Comparison of ENCODE assay signal across 10 cellular contexts in the genomic region with DNA sequence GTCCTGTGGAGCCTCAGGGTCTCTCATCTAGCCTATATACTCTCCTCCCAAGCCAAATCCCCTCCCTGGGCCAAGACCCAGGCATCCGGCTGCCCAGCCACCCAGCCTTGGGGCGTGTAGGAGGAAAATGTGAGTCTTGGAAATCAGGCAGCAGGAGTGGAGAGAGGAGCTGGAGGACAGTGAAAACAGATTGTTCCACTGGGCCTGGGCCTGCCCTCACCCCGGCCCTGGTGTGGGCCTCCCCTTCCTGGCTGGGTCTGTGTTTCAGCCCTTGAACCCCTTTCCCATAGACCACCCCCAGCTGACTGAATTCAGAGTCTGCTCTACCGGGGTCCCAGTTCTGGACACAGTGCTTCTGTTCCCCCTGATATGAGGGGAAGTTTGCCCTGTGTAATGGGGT. TPM values are rescaled to one million over a fixed set of nuclear protein-coding genes. Genes with fewer than 3 reads are reported as not detected.
DNase-seq lines count a peak whose midpoint lies in the region; ATAC-seq lines count a peak whose summit lies in the region.
"Had no signal": no experiment of that assay in that cellular context is flagged by ENCODE, and none has a peak within 500 bp of the region (broad histone marks: within the 10 kb centered on the region; RNA-seq: fewer than 3 reads in every experiment).

No MANE protein-coding gene starts in this region.

- WGBS in aorta, 2 donors, result 13 to 29% methylated on average over 4 of the region's 4 CpGs

- no peaks in the 10 kb centered on the region for H3K9me3 ChIP-seq in aorta (ENCODE audit: control insufficient read depth, low read length)

- H3K36me3 ChIP-seq in aorta (ENCODE audit: control insufficient read depth in 1 of 2, insufficient read depth in 2 of 2, low read length in 1 of 2), result peaks cover 7 to 9% of the 10 kb centered on the region in 2 donors

- H3K4me3 Mint-ChIP-seq in naive thymus-derived CD8-positive, alpha-beta T cell, result peak overlapping the region; percentile 74 to 91 (median 78)

- H3K27ac ChIP-seq in aorta (ENCODE audit: low read depth in 1 of 2, low read length in 2 of 2), result peak overlapping the region in 1 of 2 donors; percentile 1

- DNase-seq in Right ventricle myocardium inferior (ENCODE audit: missing footprints) (no peak), cardiac septum (ENCODE audit: low spot score) (no peak), dermis blood vessel endothelial cell (peak; percentile 29), aorta (peak in 1 of 2 donors; percentile 46), NCI-H2107 treated with DMSO at 0.1 percent for 48 hours (lab: John Stamatoyannopoulos, UW; ENCODE audit: unreplicated experiment) (no peak)
- DNase-seq in naive thymus-derived CD8-positive, alpha-beta T cell, result peak in 1 of 10 donors; percentile 31
- DNase-seq: NCI-H510A treated with DMSO at 0.1 percent for 48 hours had no signal

- no peaks in the 10 kb centered on the region for H3K4me1 ChIP-seq in aorta (ENCODE audit: control insufficient read depth in 1 of 2, insufficient read depth in 2 of 2, low read length in 2 of 2)

- intact Hi-C loops in Right ventricle myocardium inferior (cut with DNase I) (no loop called here), cardiac septum (cut with DNase I) (no loop called here), aorta (cut with DNase I) (no loop called here)

- ATAC-seq in Right ventricle myocardium inferior (peak; percentile 0), aorta (ENCODE audit: low FRiP score) (peak; percentile 6), GM19395 (IDR thresholded peaks at IDR 0.05; ENCODE audit: unreplicated experiment) (no peak), GM21529 (IDR thresholded peaks at IDR 0.05; ENCODE audit: unreplicated experiment) (no peak)
- ATAC-seq in naive thymus-derived CD8-positive, alpha-beta T cell, result no peak

- H3K36me3 Mint-ChIP-seq in naive thymus-derived CD8-positive, alpha-beta T cell, result peaks cover 0 to 40% (median 10%) of the 10 kb centered on the region in 3 donors

- POLR2A ChIA-PET in naive thymus-derived CD8-positive, alpha-beta T cell (lab: Charles Lee), result interaction anchor here (1.3 to 11.6 kb wide), 8 partner anchors 9 to 132 kb away, joined by 3 to 142 read pairs (median 10); partner anchors contain the start of genes CBX5 and HNRNPA1

- H3K4me3 ChIP-seq in aorta (ENCODE audit: low read length in 2 of 2), result peak overlapping the region in 1 of 2 donors; percentile 40

- peak overlapping the region; percentile 95 to 100 (median 98) for H3K27ac Mint-ChIP-seq in naive thymus-derived CD8-positive, alpha-beta T cell

- H3K27me3 ChIP-seq in aorta (ENCODE audit: control insufficient read depth in 1 of 2, insufficient read depth in 2 of 2, low read length in 1 of 2), result no peaks in the 10 kb centered on the region

- H3K27me3 Mint-ChIP-seq in naive thymus-derived CD8-positive, alpha-beta T cell, result no peaks in the 10 kb centered on the region

- peaks cover 33 to 88% (median 80%) of the 10 kb centered on the region in 4 donors for H3K4me1 Mint-ChIP-seq in naive thymus-derived CD8-positive, alpha-beta T cell

- H3K9me3 Mint-ChIP-seq in naive thymus-derived CD8-positive, alpha-beta T cell, result no peaks in the 10 kb centered on the region

RNA-seq across cellular contexts. Expression of gene ITGA5, which starts 6.7 kb away (rescaled TPM):
- 53.5 TPM for total RNA-seq in Right ventricle myocardium inferior
- total RNA-seq in cardiac septum, result 48.2 TPM
- total RNA-seq in dermis blood vessel endothelial cell, result 567 and 846 TPM in 2 replicates
- total RNA-seq in naive thymus-derived CD8-positive, alpha-beta T cell, result 100 to 1,000 TPM; 126 to 127 TPM
- polyA plus RNA-seq in naive thymus-derived CD8-positive, alpha-beta T cell, result 10 to 100 TPM; 13.4 to 44.5 (median 19.7) TPM
- total RNA-seq in aorta, result 1,000 to 10,000 TPM in 1 of 2 donors, 100 to 1,000 TPM in 1; 241 to 1,416 TPM
- 100 to 1,000 TPM in 1 of 2 donors, 10 to 100 TPM in 1; 26.5 to 464 TPM for polyA plus RNA-seq in aorta

RNA-seq across cellular contexts. Expression of gene ZNF385A, which starts 27.8 kb away (rescaled TPM):
- total RNA-seq in Right ventricle myocardium inferior (11.6 TPM), cardiac septum (4.8 TPM), dermis blood vessel endothelial cell (2.2 and 4.0 TPM in 2 replicates), aorta (10 to 100 TPM; 22.2 to 27.6 TPM)
- 1 to 10 TPM; 1.7 to 3.2 TPM for total RNA-seq in naive thymus-derived CD8-positive, alpha-beta T cell
- under 1 TPM in 1 of 3 donors, not detected in 2; 0.42 TPM for polyA plus RNA-seq in naive thymus-derived CD8-positive, alpha-beta T cell
- polyA plus RNA-seq in aorta, result 10 to 100 TPM in 1 of 2 donors, 1 to 10 TPM in 1; 4.1 to 11.5 TPM

RNA-seq across cellular contexts. Expression of gene GPR84, which starts 48.1 kb away (rescaled TPM):
- 0.22 TPM for total RNA-seq in Right ventricle myocardium inferior
- 0.22 TPM for total RNA-seq in cardiac septum
- total RNA-seq in dermis blood vessel endothelial cell, result under 0.01 and 0.05 TPM in 2 replicates
- not detected for total RNA-seq in naive thymus-derived CD8-positive, alpha-beta T cell
- not detected for polyA plus RNA-seq in naive thymus-derived CD8-positive, alpha-beta T cell
- total RNA-seq in aorta, result 1 to 10 TPM; 1.9 TPM
- polyA plus RNA-seq in aorta, result under 1 TPM in 1 of 2 donors, not detected in 1; 0.38 TPM
- total RNA-seq: kidney epithelial cell had no signal

Comparison
In these comparisons a context has a peak if more than half of its experiments do, and no peak if none do; other contexts are left out.
1. ATAC-seq: peak in Right ventricle myocardium inferior (single experiment) and aorta (single experiment); none in naive thymus-derived CD8-positive, alpha-beta T cell (0 of 2), GM19395 (single experiment) and GM21529 (single experiment).